ENCODE assay signal across 10 cellular contexts in the genomic region with DNA sequence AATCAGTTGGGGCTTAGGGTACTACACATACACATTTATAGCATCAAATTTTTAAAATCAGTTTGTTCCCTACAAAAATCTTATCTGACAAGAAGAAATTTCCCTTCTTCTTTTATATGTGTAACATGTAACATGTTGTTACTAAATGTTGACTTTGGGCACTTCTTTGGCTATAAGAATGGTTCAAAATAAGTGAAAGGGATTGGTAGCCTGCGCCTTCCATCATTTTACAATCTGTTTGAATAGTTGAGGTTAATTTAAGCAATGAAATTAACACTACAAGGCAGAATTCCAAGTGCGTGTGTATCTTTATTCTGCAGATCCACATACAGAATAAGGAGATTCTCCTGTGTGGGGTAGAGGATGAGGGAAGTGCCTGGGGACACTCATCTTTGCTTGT.
"Had no signal": no experiment of that assay in that cellular context is flagged by ENCODE, and none has a peak within 500 bp of the region (broad histone marks: within the 10 kb centered on the region; RNA-seq: fewer than 3 reads in every experiment).

No MANE protein-coding gene starts in this region.

- H3K27ac ChIP-seq: GM23248 had no signal

- H3K4me3 ChIP-seq: GM23248, GM23338, HAP-1 had no signal

- FAIRE-seq: H1, H54 had no signal

- DNase-seq: GM23248, GOT3, H7, H9, HCEC 1CT, HFFc6 had no signal
